In the genomic region with DNA sequence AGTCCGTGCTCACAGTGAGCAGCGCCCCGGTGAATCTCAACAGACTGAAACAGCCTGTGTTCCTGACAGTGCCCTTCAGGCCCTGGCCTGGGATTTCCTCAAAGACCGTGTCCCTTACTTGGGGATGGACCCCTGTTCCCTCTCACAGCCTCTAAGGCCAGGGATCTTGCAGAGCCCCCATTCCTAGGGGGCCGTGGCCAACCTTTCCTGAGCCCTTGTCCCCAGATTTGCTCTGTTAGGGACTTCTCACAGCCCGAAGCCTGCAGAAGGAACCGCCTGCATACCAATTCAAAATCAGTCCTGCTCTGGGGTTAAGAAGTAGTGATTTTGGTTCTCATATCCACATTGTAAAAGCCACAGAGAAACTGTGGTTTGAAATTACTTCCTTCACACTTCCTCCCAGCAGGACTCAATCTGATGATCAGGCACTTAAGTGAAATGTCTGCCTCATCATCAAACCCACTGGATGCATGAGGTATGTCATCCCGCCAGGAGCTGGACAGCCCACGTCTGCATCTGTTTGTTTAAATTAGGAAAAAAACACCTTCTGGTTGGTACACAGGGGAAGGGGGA, we compare ENCODE assay signal across 12 cellular contexts. TPM values are rescaled to one million over a fixed set of nuclear protein-coding genes. Genes with fewer than 3 reads are reported as not detected.
DNase-seq lines count a peak whose midpoint lies in the region; ATAC-seq, FAIRE-seq and TF ChIP-seq lines count a peak whose summit lies in the region.
"Had no signal": no experiment of that assay in that cellular context is flagged by ENCODE, and none has a peak within 500 bp of the region (broad histone marks: within the 10 kb centered on the region; RNA-seq: fewer than 3 reads in every experiment).

No MANE protein-coding gene starts in this region.

- no peaks in the 10 kb centered on the region for H3K79me2 ChIP-seq in GM12878 (ENCODE audit: control insufficient read depth, insufficient read depth, low read length)

- in situ Hi-C loops in GM12878 (cut with MboI) = no loop called here

- TF ChIP-seq POLR2A in GM12878 (IDR thresholded peaks at IDR 0.05; ENCODE audit: low read depth, low read length) = no peak

- no peak overlapping the region for H3K27ac ChIP-seq in GM12878 (ENCODE audit: control insufficient read depth, insufficient read depth)
- no peak overlapping the region for H3K27ac ChIP-seq in aorta (ENCODE audit: low read depth in 1 of 2, low read length in 2 of 2)

- H2AFZ ChIP-seq in GM12878 (ENCODE audit: control insufficient read depth, low read depth, low read length) = no peak overlapping the region

- H3K4me3 Mint-ChIP-seq in activated T-cell treated with anti-CD3 and anti-CD28 coated beads, Interleukin-2, amount 50 U/mL, for 4 hours = no peak overlapping the region
- H3K4me3 Mint-ChIP-seq in stimulated activated effector memory CD8-positive, alpha-beta T cell treated with anti-CD3 and anti-CD28 coated beads, Interleukin-12 subunit alpha, Interleukin-12 subunit beta, amount 100 ng/mL, for 72 hours = no peak overlapping the region

- WGBS in GM12878 (ENCODE audit: insufficient coverage, insufficient replicate concordance, low lambda C conversion rate, missing lambda C conversion rate) = 18% methylated on average over 9 of the region's 9 CpGs
- 86 to 87% methylated on average over 9 of the region's 9 CpGs for WGBS in aorta, 2 donors

- H3K9me3 ChIP-seq in GM12878 (replicated peaks; ENCODE audit: control insufficient read depth, insufficient read depth, low read length) = no peaks in the 10 kb centered on the region
- H3K9me3 ChIP-seq in aorta (ENCODE audit: control insufficient read depth, low read length) = no peaks in the 10 kb centered on the region

- H3K4me3 ChIP-seq in GM12878 = no peak overlapping the region
- no peak overlapping the region for H3K4me3 ChIP-seq in aorta (ENCODE audit: low read length in 2 of 2)

- peaks cover 24% of the 10 kb centered on the region for H3K27me3 Mint-ChIP-seq in activated T-cell treated with anti-CD3 and anti-CD28 coated beads, Interleukin-2, amount 50 U/mL, for 4 hours (ENCODE audit: low read depth)

- no peak for TF ChIP-seq RAD21 in GM12878 (IDR thresholded peaks at IDR 0.05; ENCODE audit: insufficient read depth, low read depth, low read length)

- H3K27me3 ChIP-seq in GM12878 (replicated peaks in 1 of 2; ENCODE audit: control insufficient read depth in 2 of 2, insufficient read depth in 2 of 2, low read length in 1 of 2) (peaks cover 0 to 1% of the 10 kb centered on the region in 2 experiments; a peak in 2 of 4 replicates), aorta (ENCODE audit: control insufficient read depth in 1 of 2, insufficient read depth in 2 of 2, low read length in 1 of 2) (no peaks in the 10 kb centered on the region)

- intact Hi-C loops in GM12878 (cut with micrococcal nuclease; ENCODE audit: unreplicated experiment) (no loop called here), aorta (cut with DNase I) (no loop called here)

- SMC1A ChIA-PET in GM12878 (lab: Charles Lee; ENCODE audit: uncharacterized antibody, unreplicated experiment) = no interaction called here

- H3K9me3 Mint-ChIP-seq in activated T-cell treated with anti-CD3 and anti-CD28 coated beads, Interleukin-2, amount 50 U/mL, for 4 hours = no peaks in the 10 kb centered on the region
- H3K9me3 Mint-ChIP-seq in stimulated activated effector memory CD8-positive, alpha-beta T cell treated with anti-CD3 and anti-CD28 coated beads, Interleukin-12 subunit alpha, Interleukin-12 subunit beta, amount 100 ng/mL, for 72 hours = no peaks in the 10 kb centered on the region
- H3K9me3 Mint-ChIP-seq: activated naive CD4-positive, alpha-beta T cell treated with anti-CD3 and anti-CD28 coated beads, Interleukin-2, amount 50 U/mL, for 72 hours had no signal

- CTCF ChIA-PET in GM12878 (lab: Yijun Ruan, JAX) = no interaction called here

- H3K36me3 Mint-ChIP-seq in activated T-cell treated with anti-CD3 and anti-CD28 coated beads, Interleukin-2, amount 50 U/mL, for 4 hours (ENCODE audit: insufficient read depth) = no peaks in the 10 kb centered on the region
- no peaks in the 10 kb centered on the region for H3K36me3 Mint-ChIP-seq in stimulated activated effector memory CD8-positive, alpha-beta T cell treated with anti-CD3 and anti-CD28 coated beads, Interleukin-12 subunit alpha, Interleukin-12 subunit beta, amount 100 ng/mL, for 72 hours
- H3K36me3 Mint-ChIP-seq: activated naive CD4-positive, alpha-beta T cell treated with anti-CD3 and anti-CD28 coated beads, Interleukin-2, amount 50 U/mL, for 72 hours had no signal

- TF ChIP-seq CTCF in GM12878 (IDR thresholded peaks at IDR 0.05 in 2 of 3, conservative IDR thresholded peaks at IDR 0.05 in 1 of 3; ENCODE audit: control insufficient read depth in 2 of 3, extremely low read depth in 1 of 3, insufficient read depth in 1 of 3, low read depth in 3 of 3, low read length in 3 of 3) = no peak

- no peaks in the 10 kb centered on the region for H4K20me1 ChIP-seq in GM12878 (ENCODE audit: control insufficient read depth, insufficient read depth)

- POLR2A ChIA-PET in GM12878 (lab: Charles Lee) = no interaction called here

- no peak overlapping the region for H3K27ac Mint-ChIP-seq in stimulated activated effector memory CD8-positive, alpha-beta T cell treated with anti-CD3 and anti-CD28 coated beads, Interleukin-12 subunit alpha, Interleukin-12 subunit beta, amount 100 ng/mL, for 72 hours
- H3K27ac Mint-ChIP-seq: activated naive CD4-positive, alpha-beta T cell treated with anti-CD3 and anti-CD28 coated beads, Interleukin-2, amount 50 U/mL, for 72 hours had no signal

- H3K4me1 ChIP-seq in GM12878 (ENCODE audit: control insufficient read depth, insufficient read depth, low read length) (peaks cover 7% of the 10 kb centered on the region), aorta (ENCODE audit: control insufficient read depth in 1 of 2, insufficient read depth in 2 of 2, low read length in 2 of 2) (no peaks in the 10 kb centered on the region)

- no peak overlapping the region for H3K9ac ChIP-seq in GM12878 (ENCODE audit: control insufficient read depth, insufficient read depth, low read length)

- TF ChIP-seq EP300 in GM12878 (IDR thresholded peaks at IDR 0.05; ENCODE audit: borderline replicate concordance in 1 of 2, control insufficient read depth in 1 of 2, low read depth in 2 of 2, low read length in 2 of 2) = no peak

- no peaks in the 10 kb centered on the region for H3K4me1 Mint-ChIP-seq in activated T-cell treated with anti-CD3 and anti-CD28 coated beads, Interleukin-2, amount 50 U/mL, for 4 hours (ENCODE audit: low read depth)
- H3K4me1 Mint-ChIP-seq in stimulated activated effector memory CD8-positive, alpha-beta T cell treated with anti-CD3 and anti-CD28 coated beads, Interleukin-12 subunit alpha, Interleukin-12 subunit beta, amount 100 ng/mL, for 72 hours = peaks cover 21% of the 10 kb centered on the region

- no peak overlapping the region for H3K4me2 ChIP-seq in GM12878 (ENCODE audit: control insufficient read depth, insufficient read depth)

- BruUV-seq in GM12878 (replicated peaks; lab: Mats Ljungman, UMichigan) = no TSS peak

- no peak for DNase-seq in activated T-cell treated with anti-CD3 and anti-CD28 coated beads, Interleukin-2, amount 50 U/mL, for 4 hours
- DNase-seq in activated T-cell treated with anti-CD3 and anti-CD28 coated beads, Interleukin-2, amount 50 U/mL, for 48 hours = no peak
- DNase-seq in GM12878 (ENCODE audit: low read depth, low spot score) = no peak
- DNase-seq in stimulated activated effector memory CD8-positive, alpha-beta T cell treated with anti-CD3 and anti-CD28 coated beads, Interleukin-12 subunit alpha, Interleukin-12 subunit beta, amount 100 ng/mL, for 72 hours (ENCODE audit: low spot score in 2 of 2) = no peak
- DNase-seq in aorta = no peak
- DNase-seq in cortex of kidney (lab: John Stamatoyannopoulos, UW) = no peak
- no peak for DNase-seq in COLO829 (ENCODE audit: low spot score)
- DNase-seq: effector CD8-positive, alpha-beta T cell had no signal

- RAD21 ChIA-PET in GM12878 (lab: Charles Lee; ENCODE audit: unreplicated experiment) = no interaction called here

- no peak for FAIRE-seq in GM12878 (lab: Jason Lieb, UNC)
- FAIRE-seq: urothelium cell line had no signal

- ATAC-seq in activated T-cell treated with anti-CD3 and anti-CD28 coated beads, Interleukin-2, amount 50 U/mL, for 4 hours = peak; percentile 20 to 25
- ATAC-seq in HG03565 (IDR thresholded peaks at IDR 0.05; ENCODE audit: unreplicated experiment) (peak; percentile 54), GM12878 (peak; percentile 52), aorta (ENCODE audit: low FRiP score) (no peak)
- ATAC-seq in stimulated activated effector memory CD8-positive, alpha-beta T cell treated with anti-CD3 and anti-CD28 coated beads, Interleukin-12 subunit alpha, Interleukin-12 subunit beta, amount 100 ng/mL, for 72 hours = peak; percentile 29

- no peaks in the 10 kb centered on the region for H3K36me3 ChIP-seq in GM12878 (ENCODE audit: control insufficient read depth in 2 of 2, insufficient read depth in 2 of 2, low read length in 1 of 2)
- H3K36me3 ChIP-seq in aorta (ENCODE audit: control insufficient read depth in 1 of 2, insufficient read depth in 2 of 2, low read length in 1 of 2) = no peaks in the 10 kb centered on the region

TF ChIP-seq in GM12878, 131 proteins besides CTCF, POLR2A, EP300 and RAD21 (continues in another document):
- TF ChIP-seq SPI1 (IDR thresholded peaks at IDR 0.05; ENCODE audit: borderline replicate concordance, insufficient read depth, low read depth, low read length) = peak; percentile 67

RNA-seq across cellular contexts. Expression of gene ABCA4, which starts 14.9 kb away (rescaled TPM):
- total RNA-seq in activated T-cell treated with anti-CD3 and anti-CD28 coated beads, Interleukin-2, amount 50 U/mL, for 4 hours = not detected
- not detected in 2 replicates for total RNA-seq in GM12878 (2013; cell fraction: nucleolus; rRNA removed)
- total RNA-seq in GM12878 (2014; rRNA removed) (0.06 TPM in 1 of 2 replicates, not detected in the other), GM12878 (2014; rRNA removed; fragmentation: Illumina TruSeq; extraction: Trizol) (not detected in 2 replicates), GM12878 (2021) (0.24 and 0.28 TPM in 2 replicates), aorta (under 1 TPM; 0.16 to 0.63 TPM)
- polyA plus RNA-seq in GM12878 (2011; ENCODE audit: low read depth) = not detected
- polyA plus RNA-seq in GM12878 (2011; rRNA removed) (0.03 and 0.09 TPM in 2 replicates), GM12878 (2014; fragmentation: Illumina TruSeq; extraction: Trizol) (0.03 TPM in 1 of 2 replicates, not detected in the other), GM12878 (2014; fragmentation: Nextera tagmentation; extraction: Ambion mirVana) (not detected), GM12878 (2014; rRNA removed) (0.17 TPM in 1 of 2 replicates, not detected in the other), GM12878 (2016; fragmentation: Nextera tagmentation; extraction: Ambion mirVana) (under 1 TPM; 0.11 to 0.16 TPM), aorta (under 1 TPM; 0.08 to 0.25 TPM)
- polyA plus RNA-seq in GM12878 (2011; cell fraction: cytosol; rRNA removed) = 0.05 and 0.09 TPM in 2 replicates
- 0.10 and 0.37 TPM in 2 replicates for polyA plus RNA-seq in GM12878 (2011; cell fraction: nucleus; rRNA removed)
- polyA plus RNA-seq in GM12878 (2012) = 0.03 and 0.06 TPM in 2 replicates
- 0.21 TPM in 1 of 2 replicates, not detected in the other for polyA minus RNA-seq in GM12878 (2011; rRNA and poly(A)+ RNA removed)
- polyA minus RNA-seq in GM12878 (2011; cell fraction: cytosol; rRNA and poly(A)+ RNA removed) = not detected in 2 replicates
- polyA minus RNA-seq in GM12878 (2011; cell fraction: nucleus; rRNA and poly(A)+ RNA removed) = not detected in 2 replicates
- total RNA-seq: activated naive CD4-positive, alpha-beta T cell treated with anti-CD3 and anti-CD28 coated beads, Interleukin-2, amount 50 U/mL, for 72 hours; OCI-LY7 had no signal
